ENCODE assay signal across 10 cellular contexts in the genomic region with DNA sequence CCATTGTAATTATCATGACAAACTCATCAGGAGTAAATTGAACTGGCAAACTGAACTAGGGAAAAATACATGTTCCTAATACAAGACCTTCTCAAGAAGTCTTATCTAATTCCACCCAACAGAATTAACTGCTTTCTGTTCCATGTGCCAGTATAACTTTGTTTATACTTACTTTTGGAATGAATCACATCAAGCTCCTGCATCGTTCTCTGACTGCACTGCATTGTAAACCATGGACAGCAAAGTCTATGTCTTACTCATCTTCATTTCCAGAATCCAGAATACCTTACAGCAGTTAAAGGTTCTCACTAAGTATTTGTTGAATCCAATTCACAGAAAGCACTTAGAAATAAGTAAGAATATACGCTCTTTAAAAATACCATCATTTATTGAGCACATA.
"Had no signal": no experiment of that assay in that cellular context is flagged by ENCODE, and none has a peak within 500 bp of the region (broad histone marks: within the 10 kb centered on the region; RNA-seq: fewer than 3 reads in every experiment).

No MANE protein-coding gene starts in this region.

- H3K36me3 ChIP-seq: prostate gland had no signal

- H3K9me3 ChIP-seq: prostate gland had no signal

- H3K9me3 Mint-ChIP-seq: activated naive CD4-positive, alpha-beta T cell treated with anti-CD3 and anti-CD28 coated beads for 36 hours; activated T-helper 17 cell treated with anti-CD3 and anti-CD28 coated beads, Interleukin-2, amount 50 U/mL, for 72 hours; nephron progenitor cell; T-cell had no signal

- H3K36me3 Mint-ChIP-seq: T-cell had no signal

- H3K27ac ChIP-seq: prostate gland had no signal

- H3K4me2 ChIP-seq: smooth muscle cell had no signal

- H3K4me3 Mint-ChIP-seq: activated naive CD4-positive, alpha-beta T cell treated with anti-CD3 and anti-CD28 coated beads for 36 hours; activated T-helper 17 cell treated with anti-CD3 and anti-CD28 coated beads, Interleukin-2, amount 50 U/mL, for 72 hours; nephron progenitor cell; T-cell had no signal

- H3K27ac Mint-ChIP-seq: activated naive CD4-positive, alpha-beta T cell treated with anti-CD3 and anti-CD28 coated beads for 36 hours; activated T-helper 17 cell treated with anti-CD3 and anti-CD28 coated beads, Interleukin-2, amount 50 U/mL, for 72 hours; nephron progenitor cell; T-cell had no signal

- H3K4me3 ChIP-seq: prostate gland, smooth muscle cell had no signal

- DNase-seq: activated CD4-positive, alpha-beta T cell treated with anti-CD3 and anti-CD28 coated beads for 1 hour; activated CD4-positive, alpha-beta T cell treated with anti-CD3 and anti-CD28 coated beads, Interleukin-2, amount 50 U/mL, for 4 hours; activated naive CD4-positive, alpha-beta T cell treated with anti-CD3 and anti-CD28 coated beads for 36 hours; nephron progenitor cell; right cardiac atrium; T-cell; T-helper 9 cell had no signal

- H3K4me1 Mint-ChIP-seq: activated T-helper 17 cell treated with anti-CD3 and anti-CD28 coated beads, Interleukin-2, amount 50 U/mL, for 72 hours; T-cell had no signal

- H3K4me1 ChIP-seq: prostate gland had no signal
